8 cellular contexts compared by ENCODE assay signal in genomic region chr1:45584351-45585109, GRCh38. TPM values are rescaled to one million over a fixed set of nuclear protein-coding genes. Genes with fewer than 3 reads are reported as not detected.
A peak's percentile ranks its signal among the peaks of the same experiment; 100 is the strongest.
DNase-seq lines count a peak whose midpoint lies in the region; ATAC-seq and TF ChIP-seq lines count a peak whose summit lies in the region.

No MANE protein-coding gene starts in this region.

- H3K27me3 Mint-ChIP-seq in activated naive CD4-positive, alpha-beta T cell treated with anti-CD3 and anti-CD28 coated beads, Interleukin-2, amount 10 ng/mL, durations not matched to agents 7 days and 5 days: peaks cover 3% of the 10 kb centered on the region

- TSS peak; percentile 64 for BruUV-seq in HCT116 (replicated peaks; lab: Mats Ljungman, UMichigan)

- intact Hi-C loops in HCT116 (cut with micrococcal nuclease): loop anchor here (10.0 kb wide), 1 partner anchor 300 kb away; no protein-coding TSS in a partner anchor

- peaks cover 6% of the 10 kb centered on the region for H3K36me3 Mint-ChIP-seq in activated naive CD4-positive, alpha-beta T cell treated with anti-CD3 and anti-CD28 coated beads, Interleukin-2, amount 10 ng/mL, durations not matched to agents 7 days and 5 days

- CTCF ChIA-PET in HCT116 (lab: Charles Lee): no interaction called here
- CTCF ChIA-PET in activated naive CD4-positive, alpha-beta T cell treated with anti-CD3 and anti-CD28 coated beads, Interleukin-2, amount 10 ng/mL, durations not matched to agents 7 days and 5 days (lab: Charles Lee): interaction anchor here (1.4 to 1.6 kb wide), 2 partner anchors 83 to 102 kb away, joined by 3 to 4 read pairs; partner anchors contain the start of gene GPBP1L1

- RAD21 ChIA-PET in HCT116 (lab: Charles Lee; ENCODE audit: low non-redundant PET in 1 of 2, low total read pairs in 2 of 2, uncharacterized antibody in 2 of 2, unreplicated experiment in 2 of 2): interaction anchor here in 1 of 2 experiments (0.6 kb wide), 1 partner anchor 281 kb away, joined by 7 read pairs; no protein-coding TSS in a partner anchor

- H3K27ac ChIP-seq in HCT116 (ENCODE audit: low read depth, low read length): peak overlapping the region; percentile 87

- H3K9me3 Mint-ChIP-seq in activated naive CD4-positive, alpha-beta T cell treated with anti-CD3 and anti-CD28 coated beads, Interleukin-2, amount 10 ng/mL, durations not matched to agents 7 days and 5 days: no peaks in the 10 kb centered on the region

- TF ChIP-seq CTCF in HCT116 (IDR thresholded peaks at IDR 0.05 in 2 of 3, conservative IDR thresholded peaks at IDR 0.05 in 1 of 3; ENCODE audit: borderline replicate concordance in 1 of 3, insufficient read depth in 1 of 3, low read depth in 2 of 3, low read length in 2 of 3): no peak

- peaks cover 55% of the 10 kb centered on the region for H3K79me2 ChIP-seq in HCT116 (ENCODE audit: insufficient read depth, low read length)

- peak overlapping the region; percentile 99 for H3K27ac Mint-ChIP-seq in activated naive CD4-positive, alpha-beta T cell treated with anti-CD3 and anti-CD28 coated beads, Interleukin-2, amount 10 ng/mL, durations not matched to agents 7 days and 5 days

- TF ChIP-seq RAD21 in HCT116 (IDR thresholded peaks at IDR 0.05; ENCODE audit: low read depth): peak; percentile 29; the same call in 1 of the 2 replicates

- DNase-seq in DMS79 treated with DMSO at 0.1 percent for 48 hours (lab: John Stamatoyannopoulos, UW): peak; percentile 89
- DNase-seq in HCT116 (ENCODE audit: low read depth, low spot score): peak; percentile 72
- peak; percentile 85 for DNase-seq in NCI-H1048 (lab: John Stamatoyannopoulos, UW)
- DNase-seq in SK-N-DZ (ENCODE audit: low spot score): peak; percentile 89
- DNase-seq in activated naive CD4-positive, alpha-beta T cell treated with anti-CD3 and anti-CD28 coated beads, Interleukin-2, amount 10 ng/mL, durations not matched to agents 7 days and 5 days: peak; percentile 92
- peak; percentile 89 for DNase-seq in globus pallidus (ENCODE audit: low spot score)
- DNase-seq in occipital lobe (lab: John Stamatoyannopoulos, UW): peak; percentile 82
- DNase-seq in superior temporal gyrus (ENCODE audit: extremely low spot score): peak; percentile 83

- no peak overlapping the region for H2AFZ ChIP-seq in HCT116 (ENCODE audit: low read depth, low read length, poor library complexity, severe bottlenecking)

- no peaks in the 10 kb centered on the region for H3K27me3 ChIP-seq in HCT116 (ENCODE audit: insufficient read depth, low read length)

- H3K4me3 Mint-ChIP-seq in activated naive CD4-positive, alpha-beta T cell treated with anti-CD3 and anti-CD28 coated beads, Interleukin-2, amount 10 ng/mL, durations not matched to agents 7 days and 5 days: peak overlapping the region; percentile 96

- H3K36me3 ChIP-seq in HCT116 (ENCODE audit: control insufficient read depth in 1 of 2, insufficient read depth in 2 of 2, low read length in 2 of 2): peaks cover 0 to 17% of the 10 kb centered on the region in 2 experiments; a peak in 1 of 4 replicates

- H3K9me2 ChIP-seq in HCT116 (ENCODE audit: insufficient read depth): no peaks in the 10 kb centered on the region

- H3K4me2 ChIP-seq in HCT116 (ENCODE audit: low read length): peak overlapping the region; percentile 98

- peak overlapping the region; percentile 98 to 99 for H3K4me3 ChIP-seq in HCT116 (replicated peaks in 1 of 2; ENCODE audit: low read depth in 1 of 2, low read length in 2 of 2)

- ATAC-seq in HCT116: peak; percentile 58

- H4K20me1 ChIP-seq in HCT116 (ENCODE audit: insufficient read depth): peaks cover 25% of the 10 kb centered on the region; the same call in 1 of the 2 replicates

- peaks cover 40% of the 10 kb centered on the region for H3K4me1 Mint-ChIP-seq in activated naive CD4-positive, alpha-beta T cell treated with anti-CD3 and anti-CD28 coated beads, Interleukin-2, amount 10 ng/mL, durations not matched to agents 7 days and 5 days

- H3K9ac ChIP-seq in HCT116 (ENCODE audit: low read length): peak overlapping the region; percentile 99

- H3K4me1 ChIP-seq in HCT116 (ENCODE audit: control insufficient read depth in 1 of 2, insufficient read depth in 2 of 2, low read length in 2 of 2): peaks cover 10 to 19% of the 10 kb centered on the region in 2 experiments

- H3K9me3 ChIP-seq in HCT116 (ENCODE audit: control insufficient read depth in 1 of 2, insufficient read depth in 1 of 2, low read depth in 1 of 2, low read length in 2 of 2): no peaks in the 10 kb centered on the region

- TF ChIP-seq POLR2A in HCT116 (IDR thresholded peaks at IDR 0.05; ENCODE audit: borderline replicate concordance, extremely low read depth, insufficient read depth, insufficient read length): no peak

- POLR2A ChIA-PET in HCT116 (lab: Charles Lee): interaction anchor here (1.1 to 1.2 kb wide), 4 partner anchors 9 to 308 kb away, joined by 3 to 4 read pairs (median 3); no protein-coding TSS in a partner anchor

TF ChIP-seq in HCT116, 20 proteins besides CTCF, POLR2A, EP300 and RAD21:
- TF ChIP-seq MAX (IDR thresholded peaks at IDR 0.05) (peak; percentile 78), TCF7L2 (IDR thresholded peaks at IDR 0.05; ENCODE audit: borderline replicate concordance, extremely low read depth, insufficient read depth, insufficient read length) (no peak), YY1 (IDR thresholded peaks at IDR 0.05; ENCODE audit: extremely low read depth, insufficient replicate concordance, low read depth, low read length) (peak; percentile 70), SIN3A (IDR thresholded peaks at IDR 0.05; ENCODE audit: low read depth) (peak; percentile 66; the same call in 1 of the 2 replicates)

RNA-seq across cellular contexts. Expression of gene NASP, which starts 0.7 kb away (rescaled TPM):
- 185 TPM for total RNA-seq in HCT116 (2021; ENCODE audit: unreplicated experiment)
- polyA plus RNA-seq in HCT116 (2012): 133 and 138 TPM in 2 replicates
- 267 and 329 TPM in 2 replicates for polyA plus RNA-seq in SK-N-DZ (2014; cell fraction: cytosol; rRNA removed)
- 340 and 518 TPM in 2 replicates for polyA plus RNA-seq in SK-N-DZ (2014; cell fraction: nucleus; rRNA removed)
- 87.5 TPM for total RNA-seq in occipital lobe

RNA-seq across cellular contexts. Expression of gene AKR1A1, which starts 33.9 kb away (rescaled TPM):
- total RNA-seq in HCT116 (2021; ENCODE audit: unreplicated experiment) (199 TPM), occipital lobe (56.1 TPM)
- polyA plus RNA-seq in HCT116 (2012): 261 and 297 TPM in 2 replicates
- 157 and 160 TPM in 2 replicates for polyA plus RNA-seq in SK-N-DZ (2014; cell fraction: cytosol; rRNA removed)
- 148 and 192 TPM in 2 replicates for polyA plus RNA-seq in SK-N-DZ (2014; cell fraction: nucleus; rRNA removed)

RNA-seq across cellular contexts. Expression of gene CCDC17, which starts 39.3 kb away (rescaled TPM):
- 2.4 TPM for total RNA-seq in HCT116 (2021; ENCODE audit: unreplicated experiment)
- polyA plus RNA-seq in HCT116 (2012): 0.62 and 0.84 TPM in 2 replicates
- 0.53 TPM in 1 of 2 replicates, not detected in the other for polyA plus RNA-seq in SK-N-DZ (2014; cell fraction: cytosol; rRNA removed)
- polyA plus RNA-seq in SK-N-DZ (2014; cell fraction: nucleus; rRNA removed): 4.2 and 5.7 TPM in 2 replicates
- 0.47 TPM for total RNA-seq in occipital lobe

Comparison
In these comparisons a context has a peak if more than half of its experiments do, and no peak if none do; other contexts are left out.
1. Peak in every context shown above with its lines: DNase-seq, ATAC-seq, H3K4me3 ChIP-seq and H3K27ac ChIP-seq.